Comparison of ENCODE assay signal across 2 cellular contexts in genomic region chr2:231613054-231613654, GRCh38.
TF ChIP-seq lines count a peak whose summit lies in the region.

No MANE protein-coding gene starts in this region.

TF ChIP-seq in K562, 482 proteins besides CTCF, POLR2A, EP300 and RAD21 (continued from another document):
- TF ChIP-seq CEBPZ (IDR thresholded peaks at IDR 0.05; ENCODE audit: borderline replicate concordance, low read depth, low read length) (no peak), BCOR (IDR thresholded peaks at IDR 0.05) (0 out of 2 replicates have a peak, but pooled peaks have one; percentile 0)

TF ChIP-seq in liver, 16 proteins besides CTCF, POLR2A, EP300 and RAD21 (continued from another document):
- TF ChIP-seq REST (IDR thresholded peaks at IDR 0.05) = no peak
